ENCODE assay signal across 21 cellular contexts in genomic region chr19:15213715-15214381, GRCh38. TPM values are rescaled to one million over a fixed set of nuclear protein-coding genes. Genes with fewer than 3 reads are reported as not detected.
DNase-seq lines count a peak whose midpoint lies in the region; ATAC-seq, FAIRE-seq and TF ChIP-seq lines count a peak whose summit lies in the region.
"Had no signal": no experiment of that assay in that cellular context is flagged by ENCODE, and none has a peak within 500 bp of the region (broad histone marks: within the 10 kb centered on the region; RNA-seq: fewer than 3 reads in every experiment).

No MANE protein-coding gene starts in this region.

- no peak overlapping the region for H2BK120ac ChIP-seq in H1 (replicated peaks; ENCODE audit: low read depth, low read length)

- 93% methylated on average over 13 of the region's 15 CpGs; no CpG with 5 or more reads in 1 of the 2 experiments for WGBS in H1 (ENCODE audit: extremely low coverage in 1 of 2, insufficient coverage in 1 of 2, insufficient read length in 1 of 2, insufficient replicate concordance in 2 of 2, low coverage in 1 of 2, low lambda C conversion rate in 2 of 2, missing lambda C conversion rate in 1 of 2), 2 experiments

- no peaks in the 10 kb centered on the region for H3K23me2 ChIP-seq in H1 (ENCODE audit: low read depth, low read length)

- intact Hi-C loops in activated naive CD4-positive, alpha-beta T cell treated with anti-CD3 and anti-CD28 coated beads for 36 hours (cut with micrococcal nuclease) = no loop called here
- intact Hi-C loops in kidney (cut with DNase I) = no loop called here
- intact Hi-C loops in tibial artery (cut with DNase I; ENCODE audit: low total_unique reads) = loop anchor here (5.0 kb wide), 1 partner anchor 33 kb away; no protein-coding TSS in a partner anchor

- H3K14ac ChIP-seq in H1 (ENCODE audit: insufficient read length) = no peak overlapping the region

- no peak overlapping the region for H2AK5ac ChIP-seq in H1 (ENCODE audit: low read depth, low read length)

- H2AFZ ChIP-seq in H1 (ENCODE audit: low read length) = no peak overlapping the region

- no peak overlapping the region for H3K56ac ChIP-seq in H1 (replicated peaks; ENCODE audit: insufficient read length, low read depth, low read length)

- ATAC-seq in GM21423 (IDR thresholded peaks at IDR 0.05; ENCODE audit: unreplicated experiment) = no peak
- ATAC-seq: stimulated activated effector memory CD8-positive, alpha-beta T cell treated with anti-CD3 and anti-CD28 coated beads, Interleukin-12 subunit alpha, Interleukin-12 subunit beta, amount 100 ng/mL, for 72 hours; T-cell had no signal

- peaks cover 0 to 1% of the 10 kb centered on the region in 2 experiments for H4K20me1 ChIP-seq in H1 (replicated peaks in 1 of 2; ENCODE audit: control insufficient read depth in 1 of 2, insufficient read depth in 2 of 2, low read length in 2 of 2)

- H3K4me1 Mint-ChIP-seq in activated naive CD4-positive, alpha-beta T cell treated with anti-CD3 and anti-CD28 coated beads, Interleukin-2, amount 50 U/mL, for 24 hours = no peaks in the 10 kb centered on the region
- no peaks in the 10 kb centered on the region for H3K4me1 Mint-ChIP-seq in activated naive CD4-positive, alpha-beta T cell treated with anti-CD3 and anti-CD28 coated beads for 36 hours (ENCODE audit: low read depth)
- H3K4me1 Mint-ChIP-seq: CD4-positive, CD25-positive, alpha-beta regulatory T cell; T-cell had no signal

- H2BK5ac ChIP-seq in H1 (ENCODE audit: low read depth, low read length) = no peak overlapping the region

- peak overlapping the region; percentile 25; the same call in 1 of the 2 replicates for H4K8ac ChIP-seq in H1 (ENCODE audit: extremely low read depth, insufficient read depth, low read length)

- no peak overlapping the region for H4K91ac ChIP-seq in H1 (replicated peaks; ENCODE audit: insufficient read length, low read length)

- H3K23ac ChIP-seq in H1 (ENCODE audit: insufficient read length) = no peak overlapping the region

- H3K9me3 ChIP-seq in H1 (ENCODE audit: insufficient read depth in 2 of 2, low read depth in 1 of 2, low read length in 1 of 2) = no peaks in the 10 kb centered on the region
- H3K9me3 ChIP-seq in kidney (ENCODE audit: control insufficient read depth in 1 of 2, low read length in 2 of 2) = no peaks in the 10 kb centered on the region
- H3K9me3 ChIP-seq in tibial artery = no peaks in the 10 kb centered on the region
- H3K9me3 ChIP-seq: sigmoid colon had no signal

- H3K27me3 ChIP-seq in H1 (replicated peaks in 1 of 4; ENCODE audit: control insufficient read depth in 3 of 4, extremely low read depth in 1 of 4, insufficient read depth in 3 of 4, low read length in 3 of 4) (no peaks in the 10 kb centered on the region), tibial artery (no peaks in the 10 kb centered on the region)
- H3K27me3 ChIP-seq: sigmoid colon had no signal

- DNase-seq in activated naive CD4-positive, alpha-beta T cell treated with anti-CD3 and anti-CD28 coated beads for 36 hours = no peak
- DNase-seq in H1 (ENCODE audit: low read depth in 1 of 2, low spot score in 2 of 2) (no peak), kidney (peak; percentile 90), tibial artery (peak; percentile 88 to 97), D721Med (ENCODE audit: insufficient read length, low spot score) (no peak), NCI-H2107 (lab: John Stamatoyannopoulos, UW) (no peak)
- DNase-seq: CD4-positive, CD25-positive, alpha-beta regulatory T cell; effector CD4-positive, alpha-beta T cell; foreskin melanocyte; NCI-H774; sigmoid colon; T-cell had no signal

- H3K79me1 ChIP-seq in H1 (ENCODE audit: low read depth, low read length) = no peaks in the 10 kb centered on the region

- TF ChIP-seq POLR2A in H1 (IDR thresholded peaks at IDR 0.05; ENCODE audit: control extremely low read depth in 1 of 2, low read depth in 2 of 2, low read length in 2 of 2) = no peak

- TF ChIP-seq RAD21 in H1 (IDR thresholded peaks at IDR 0.05 in 1 of 2, conservative IDR thresholded peaks at IDR 0.05 in 1 of 2; ENCODE audit: low read depth in 2 of 2, low read length in 2 of 2) = no peak

- H2BK15ac ChIP-seq in H1 (ENCODE audit: low read length) = no peak overlapping the region

- H3K9ac ChIP-seq in H1 (replicated peaks in 1 of 4; ENCODE audit: extremely low read depth in 1 of 4, low read depth in 3 of 4, low read length in 3 of 4) (no peak overlapping the region), kidney (ENCODE audit: low read length in 2 of 2) (no peak overlapping the region)

- H2BK20ac ChIP-seq in H1 (ENCODE audit: low read length) = no peak overlapping the region

- POLR2A ChIA-PET in H1 (lab: Charles Lee; ENCODE audit: partially characterized antibody) = interaction anchor here (1.2 to 2.0 kb wide), 6 partner anchors 10 to 37 kb away, joined by 3 to 6 read pairs (median 3); no protein-coding TSS in a partner anchor

- H3K79me2 ChIP-seq in H1 (ENCODE audit: control insufficient read depth in 1 of 2, insufficient read depth in 2 of 2, low read length in 2 of 2) = no peaks in the 10 kb centered on the region

- H3K36me3 ChIP-seq in H1 (ENCODE audit: control insufficient read depth in 2 of 4, insufficient read depth in 4 of 4, low read length in 3 of 4) (no peaks in the 10 kb centered on the region), kidney (ENCODE audit: control insufficient read depth in 1 of 2, insufficient read depth in 2 of 2, low read length in 2 of 2) (no peaks in the 10 kb centered on the region), tibial artery (no peaks in the 10 kb centered on the region)
- H3K36me3 ChIP-seq: sigmoid colon had no signal

- H3K36me3 Mint-ChIP-seq in activated naive CD4-positive, alpha-beta T cell treated with anti-CD3 and anti-CD28 coated beads, Interleukin-2, amount 50 U/mL, for 24 hours = no peaks in the 10 kb centered on the region
- H3K36me3 Mint-ChIP-seq in activated naive CD4-positive, alpha-beta T cell treated with anti-CD3 and anti-CD28 coated beads for 36 hours (ENCODE audit: low read depth) = no peaks in the 10 kb centered on the region
- H3K36me3 Mint-ChIP-seq: CD4-positive, CD25-positive, alpha-beta regulatory T cell; stimulated activated effector memory CD8-positive, alpha-beta T cell treated with anti-CD3 and anti-CD28 coated beads, Interleukin-12 subunit alpha, Interleukin-12 subunit beta, amount 100 ng/mL, for 72 hours; T-cell had no signal

- FAIRE-seq in H1 (lab: Jason Lieb, UNC) (no peak), kidney (lab: Jason Lieb, UNC) (no peak), D721Med (lab: Jason Lieb, UNC) (no peak)
- FAIRE-seq: A204.1, astrocyte, H54 had no signal

- H3K4me1 ChIP-seq in H1 (replicated peaks in 1 of 4; ENCODE audit: control insufficient read depth in 3 of 4, insufficient read depth in 4 of 4, low read length in 3 of 4) = no peaks in the 10 kb centered on the region
- no peaks in the 10 kb centered on the region for H3K4me1 ChIP-seq in kidney (ENCODE audit: control insufficient read depth in 1 of 2, insufficient read depth in 1 of 2, low read depth in 1 of 2, low read length in 2 of 2)
- H3K4me1 ChIP-seq in tibial artery = peaks cover 0 to 74% (median 46%) of the 10 kb centered on the region in 4 donors
- H3K4me1 ChIP-seq: sigmoid colon had no signal

- H3K9me3 Mint-ChIP-seq in activated naive CD4-positive, alpha-beta T cell treated with anti-CD3 and anti-CD28 coated beads, Interleukin-2, amount 50 U/mL, for 24 hours = no peaks in the 10 kb centered on the region
- H3K9me3 Mint-ChIP-seq in activated naive CD4-positive, alpha-beta T cell treated with anti-CD3 and anti-CD28 coated beads for 36 hours = no peaks in the 10 kb centered on the region
- H3K9me3 Mint-ChIP-seq: CD4-positive, CD25-positive, alpha-beta regulatory T cell; stimulated activated effector memory CD8-positive, alpha-beta T cell treated with anti-CD3 and anti-CD28 coated beads, Interleukin-12 subunit alpha, Interleukin-12 subunit beta, amount 100 ng/mL, for 72 hours; T-cell had no signal

- H3K4me3 Mint-ChIP-seq in activated naive CD4-positive, alpha-beta T cell treated with anti-CD3 and anti-CD28 coated beads, Interleukin-2, amount 50 U/mL, for 24 hours = no peak overlapping the region
- no peak overlapping the region for H3K4me3 Mint-ChIP-seq in activated naive CD4-positive, alpha-beta T cell treated with anti-CD3 and anti-CD28 coated beads for 36 hours
- H3K4me3 Mint-ChIP-seq: CD4-positive, CD25-positive, alpha-beta regulatory T cell; stimulated activated effector memory CD8-positive, alpha-beta T cell treated with anti-CD3 and anti-CD28 coated beads, Interleukin-12 subunit alpha, Interleukin-12 subunit beta, amount 100 ng/mL, for 72 hours; T-cell had no signal

- H3K27ac ChIP-seq in H1 (ENCODE audit: low read depth, low read length) = no peak overlapping the region
- H3K27ac ChIP-seq in kidney (ENCODE audit: low read depth in 2 of 2, low read length in 2 of 2) = no peak overlapping the region
- H3K27ac ChIP-seq in tibial artery = peak overlapping the region; percentile 84 to 86
- H3K27ac ChIP-seq: sigmoid colon, VCaP had no signal

- no peak for TF ChIP-seq EP300 in H1 (IDR thresholded peaks at IDR 0.05; ENCODE audit: borderline replicate concordance in 1 of 2, low read depth in 2 of 2, low read length in 2 of 2)

- H3K27me3 Mint-ChIP-seq in activated naive CD4-positive, alpha-beta T cell treated with anti-CD3 and anti-CD28 coated beads, Interleukin-2, amount 50 U/mL, for 24 hours = no peaks in the 10 kb centered on the region
- no peaks in the 10 kb centered on the region for H3K27me3 Mint-ChIP-seq in activated naive CD4-positive, alpha-beta T cell treated with anti-CD3 and anti-CD28 coated beads for 36 hours (ENCODE audit: low read depth)

- no peak for TF ChIP-seq CTCF in H1 (IDR thresholded peaks at IDR 0.05; ENCODE audit: control extremely low read depth in 1 of 3, insufficient read depth in 1 of 3, low read depth in 1 of 3, low read length in 3 of 3)
- no peak for TF ChIP-seq CTCF in kidney (IDR thresholded peaks at IDR 0.05; ENCODE audit: borderline replicate concordance, extremely low read depth, insufficient read depth)
- TF ChIP-seq CTCF in tibial artery (IDR thresholded peaks at IDR 0.05) = no peak
- no peak for TF ChIP-seq CTCF in D721Med (IDR thresholded peaks at IDR 0.05; ENCODE audit: insufficient read depth, missing control alignments)

- H3K18ac ChIP-seq in H1 (ENCODE audit: extremely low read depth, low read length) = no peak overlapping the region

- no peak overlapping the region for H3K4me3 ChIP-seq in H1 (ENCODE audit: extremely low read depth in 1 of 4, insufficient read depth in 2 of 4, low read depth in 3 of 4, low read length in 4 of 4)
- H3K4me3 ChIP-seq in kidney (ENCODE audit: low read length in 2 of 2) = no peak overlapping the region
- no peak overlapping the region for H3K4me3 ChIP-seq in tibial artery
- H3K4me3 ChIP-seq: sigmoid colon had no signal

- no peak overlapping the region for H2BK12ac ChIP-seq in H1 (ENCODE audit: low read depth, low read length)

- H3K4me2 ChIP-seq in H1 (ENCODE audit: insufficient read depth in 1 of 2, low read depth in 2 of 2, low read length in 2 of 2) = no peak overlapping the region

- H3K4ac ChIP-seq in H1 (replicated peaks; ENCODE audit: insufficient read length, low read depth, low read length) = no peak overlapping the region

- CTCF ChIA-PET in activated naive CD4-positive, alpha-beta T cell treated with anti-CD3 and anti-CD28 coated beads for 36 hours (lab: Charles Lee) = interaction anchor here (0.6 kb wide), 1 partner anchor 52 kb away, joined by 5 read pairs; no protein-coding TSS in a partner anchor
- CTCF ChIA-PET in H1 (lab: Charles Lee; ENCODE audit: partially characterized antibody) = interaction anchor here (0.6 to 1.8 kb wide), 5 partner anchors 11 to 59 kb away, joined by 3 to 5 read pairs (median 3); partner anchors contain the start of gene NOTCH3

- no peak overlapping the region for H4K5ac ChIP-seq in H1 (ENCODE audit: insufficient read length, low read depth, low read length)

- H3K27ac Mint-ChIP-seq in activated naive CD4-positive, alpha-beta T cell treated with anti-CD3 and anti-CD28 coated beads, Interleukin-2, amount 50 U/mL, for 24 hours = peak overlapping the region; percentile 30
- H3K27ac Mint-ChIP-seq in activated naive CD4-positive, alpha-beta T cell treated with anti-CD3 and anti-CD28 coated beads for 36 hours = no peak overlapping the region
- H3K27ac Mint-ChIP-seq: stimulated activated effector memory CD8-positive, alpha-beta T cell treated with anti-CD3 and anti-CD28 coated beads, Interleukin-12 subunit alpha, Interleukin-12 subunit beta, amount 100 ng/mL, for 72 hours; T-cell had no signal

RNA-seq across cellular contexts. Expression of gene NOTCH3, which starts 13.1 kb away (rescaled TPM):
- total RNA-seq in activated naive CD4-positive, alpha-beta T cell treated with anti-CD3 and anti-CD28 coated beads for 36 hours = not detected
- total RNA-seq in H1 (2021; fragmentation: NEBNext Ultra II Directional; extraction: Animal tissue kit (Norgen Biotek cat#: 25700)) = 107 and 111 TPM in 2 replicates
- polyA plus RNA-seq in H1 (2011; rRNA removed) (37.5 and 65.9 TPM in 2 replicates), kidney (ENCODE audit: insufficient read depth, low read depth, low replicate concordance) (15.1 TPM)
- polyA plus RNA-seq in H1 (2011; cell fraction: cytosol; rRNA removed) = 27.5 TPM
- polyA plus RNA-seq in H1 (2011; cell fraction: nucleus; rRNA removed) = 90.3 TPM
- polyA plus RNA-seq in H1 (2012, experiment 1 of 2) = 38.0 to 79.1 TPM (median 69.0 TPM) in 4 replicates
- 38.3 TPM for polyA plus RNA-seq in H1 (2012, experiment 2 of 2)
- 77.9 TPM for polyA plus RNA-seq in H1 (2013, experiment 1 of 2)
- polyA plus RNA-seq in H1 (2013, experiment 2 of 2) = 64.5 TPM
- 117 and 119 TPM in 2 replicates for polyA minus RNA-seq in H1 (2011; rRNA and poly(A)+ RNA removed)
- polyA minus RNA-seq in H1 (2011; cell fraction: cytosol; rRNA and poly(A)+ RNA removed) = 145 TPM
- 87.8 TPM for polyA minus RNA-seq in H1 (2011; cell fraction: nucleus; rRNA and poly(A)+ RNA removed)
- total RNA-seq in kidney = 92.3 TPM
- total RNA-seq: CD4-positive, CD25-positive, alpha-beta regulatory T cell had no signal
- polyA plus RNA-seq: CD4-positive, CD25-positive, alpha-beta regulatory T cell had no signal

RNA-seq across cellular contexts. Expression of gene EPHX3, which starts 18.4 kb away (rescaled TPM):
- not detected for total RNA-seq in activated naive CD4-positive, alpha-beta T cell treated with anti-CD3 and anti-CD28 coated beads for 36 hours
- 30.2 and 30.9 TPM in 2 replicates for total RNA-seq in H1 (2021; fragmentation: NEBNext Ultra II Directional; extraction: Animal tissue kit (Norgen Biotek cat#: 25700))
- polyA plus RNA-seq in H1 (2011; rRNA removed) (47.6 and 67.5 TPM in 2 replicates), kidney (ENCODE audit: insufficient read depth, low read depth, low replicate concordance) (3.5 TPM)
- 24.1 TPM for polyA plus RNA-seq in H1 (2011; cell fraction: cytosol; rRNA removed)
- polyA plus RNA-seq in H1 (2011; cell fraction: nucleus; rRNA removed) = 51.8 TPM
- 25.8 to 35.8 TPM (median 34.5 TPM) in 4 replicates for polyA plus RNA-seq in H1 (2012, experiment 1 of 2)
- polyA plus RNA-seq in H1 (2012, experiment 2 of 2) = 44.5 TPM
- 39.3 TPM for polyA plus RNA-seq in H1 (2013, experiment 1 of 2)
- 42.0 TPM for polyA plus RNA-seq in H1 (2013, experiment 2 of 2)
- polyA minus RNA-seq in H1 (2011; rRNA and poly(A)+ RNA removed) = 25.4 and 38.4 TPM in 2 replicates
- 11.8 TPM for polyA minus RNA-seq in H1 (2011; cell fraction: cytosol; rRNA and poly(A)+ RNA removed)
- 14.0 TPM for polyA minus RNA-seq in H1 (2011; cell fraction: nucleus; rRNA and poly(A)+ RNA removed)
- total RNA-seq in kidney = 2.0 TPM
- total RNA-seq: HT-29, RPMI7951, sigmoid colon had no signal
- polyA plus RNA-seq: CD4-positive, CD25-positive, alpha-beta regulatory T cell had no signal

Comparison
In these comparisons a context has a peak if more than half of its experiments do, and no peak if none do; other contexts are left out.
1. DNase-seq: peak in kidney (single experiment) and tibial artery (2 of 2); none in activated naive CD4-positive, alpha-beta T cell treated with anti-CD3 and anti-CD28 coated beads for 36 hours (single experiment), H1 (0 of 2), D721Med (single experiment) and NCI-H2107 (single experiment).
2. H3K27ac ChIP-seq: peak in tibial artery (2 of 2); none in H1 (single experiment) and kidney (0 of 2).
3. RNA of gene NOTCH3, which starts 13.1 kb away (total RNA-seq): 107 to 111 TPM in H1 and 92.3 TPM in kidney (single experiment); not detected in activated naive CD4-positive, alpha-beta T cell treated with anti-CD3 and anti-CD28 coated beads for 36 hours; every median in the first group is over 10 times any median in the second.
4. RNA of gene EPHX3, which starts 18.4 kb away (total RNA-seq): 30.2 to 30.9 TPM in H1; 2.0 TPM in kidney (single experiment) and not detected in activated naive CD4-positive, alpha-beta T cell treated with anti-CD3 and anti-CD28 coated beads for 36 hours; every median in the first group is over 10 times any median in the second.